12 cellular contexts compared by ENCODE assay signal in genomic region chr9:93136011-93136440, GRCh38. TPM values are rescaled to one million over a fixed set of nuclear protein-coding genes. Genes with fewer than 3 reads are reported as not detected.
DNase-seq lines count a peak whose midpoint lies in the region; ATAC-seq, FAIRE-seq and TF ChIP-seq lines count a peak whose summit lies in the region.
"Had no signal": no experiment of that assay in that cellular context is flagged by ENCODE, and none has a peak within 500 bp of the region (broad histone marks: within the 10 kb centered on the region; RNA-seq: fewer than 3 reads in every experiment).

No MANE protein-coding gene starts in this region.

- in situ Hi-C loops in mammary epithelial cell (cut with MboI; ENCODE audit: low sequenced_read_pairs in 2 of 2) = no loop called here

- peaks cover 21% of the 10 kb centered on the region for H3K4me1 Mint-ChIP-seq in MCF 10A (ENCODE audit: insufficient read depth, unreplicated experiment)

- TF ChIP-seq RAD21 in liver (IDR thresholded peaks at IDR 0.05) = no peak

- H3K27ac ChIP-seq in mammary epithelial cell (ENCODE audit: insufficient read depth, low read depth, low read length) (no peak overlapping the region), VCaP (peak overlapping the region; percentile 43; the same call in 1 of the 2 replicates), liver (ENCODE audit: low read depth in 1 of 2, low read length in 2 of 2) (peak overlapping the region in 1 of 2 donors; percentile 43), upper lobe of right lung (no peak overlapping the region)

- peaks cover 19% of the 10 kb centered on the region for H3K36me3 Mint-ChIP-seq in MCF 10A (ENCODE audit: insufficient read depth, unreplicated experiment)
- H3K36me3 Mint-ChIP-seq: WTC11 had no signal

- CTCF ChIA-PET in MCF 10A (lab: Yijun Ruan, JAX) (interaction anchor here (0.6 to 1.1 kb wide), 4 partner anchors 15 to 133 kb away, joined by 3 to 4 read pairs (median 4); no protein-coding TSS in a partner anchor), mammary epithelial cell (lab: Charles Lee; ENCODE audit: low non-redundant PET) (no interaction called here)

- peak overlapping the region; percentile 36 for H3K4me3 Mint-ChIP-seq in MCF 10A (ENCODE audit: unreplicated experiment)
- H3K4me3 Mint-ChIP-seq: WTC11 had no signal

- H4K20me1 ChIP-seq in mammary epithelial cell (ENCODE audit: insufficient read depth, low read length) = no peaks in the 10 kb centered on the region

- H3K9me3 ChIP-seq in mammary epithelial cell (replicated peaks; ENCODE audit: insufficient read depth, low read length) (no peaks in the 10 kb centered on the region), liver (ENCODE audit: control insufficient read depth in 4 of 4, low read length in 3 of 4) (peaks cover 0 to 2% (median 0%) of the 10 kb centered on the region in 4 donors), upper lobe of right lung (no peaks in the 10 kb centered on the region)

- H3K36me3 ChIP-seq in mammary epithelial cell (ENCODE audit: insufficient read depth, low read length) (no peaks in the 10 kb centered on the region), liver (ENCODE audit: control insufficient read depth in 4 of 4, insufficient read depth in 3 of 4, low read depth in 1 of 4, low read length in 3 of 4) (no peaks in the 10 kb centered on the region), upper lobe of right lung (no peaks in the 10 kb centered on the region)

- 93% methylated on average over 7 of the region's 11 CpGs for WGBS in mammary epithelial cell (ENCODE audit: low coverage, missing lambda C conversion rate)
- WGBS in liver = 23% methylated on average over 11 of the region's 11 CpGs

- peaks cover 26% of the 10 kb centered on the region for H3K79me2 ChIP-seq in mammary epithelial cell (ENCODE audit: insufficient read depth, low read length)

- no peak overlapping the region for H3K4me3 ChIP-seq in mammary epithelial cell (replicated peaks in 1 of 3; ENCODE audit: insufficient read depth in 1 of 3, low read depth in 2 of 3, low read length in 3 of 3)
- H3K4me3 ChIP-seq in liver (ENCODE audit: low read depth in 1 of 3, low read length in 3 of 3) = no peak overlapping the region
- no peak overlapping the region for H3K4me3 ChIP-seq in upper lobe of right lung

- POLR2A ChIA-PET in MCF 10A (lab: Yijun Ruan, JAX) = interaction anchor here (6.4 kb wide), 1 partner anchor 17 kb away, joined by 49 read pairs; no protein-coding TSS in a partner anchor

- no peak overlapping the region for H2AFZ ChIP-seq in mammary epithelial cell (ENCODE audit: low read depth, low read length)

- no peak overlapping the region for H3K4me2 ChIP-seq in mammary epithelial cell (ENCODE audit: insufficient read depth, low read depth, low read length)

- H3K9ac ChIP-seq in mammary epithelial cell (ENCODE audit: insufficient read depth, low read length) (no peak overlapping the region), liver (ENCODE audit: low read depth in 1 of 2, low read length in 2 of 2) (no peak overlapping the region)

- H3K27me3 ChIP-seq in mammary epithelial cell (ENCODE audit: insufficient read depth, low read length) (no peaks in the 10 kb centered on the region), liver (ENCODE audit: control insufficient read depth in 4 of 4, insufficient read depth in 4 of 4, low read length in 3 of 4) (no peaks in the 10 kb centered on the region), upper lobe of right lung (no peaks in the 10 kb centered on the region)

- peaks cover 48% of the 10 kb centered on the region for H3K4me1 ChIP-seq in mammary epithelial cell (ENCODE audit: insufficient read depth, low read length)
- H3K4me1 ChIP-seq in liver (ENCODE audit: control insufficient read depth in 4 of 4, insufficient read depth in 4 of 4, low read length in 3 of 4) = peaks cover 13 to 41% (median 29%) of the 10 kb centered on the region in 4 donors
- H3K4me1 ChIP-seq in upper lobe of right lung = peaks cover 34% of the 10 kb centered on the region

- dilution Hi-C loops in mammary epithelial cell (cut with HindIII; ENCODE audit: low sequenced_read_pairs) = no loop called here

- intact Hi-C loops in MCF 10A (cut with micrococcal nuclease) (loop anchor here (10.0 kb wide), 1 partner anchor 181 kb away; no protein-coding TSS in a partner anchor), mammary epithelial cell (cut with micrococcal nuclease) (no loop called here), upper lobe of right lung (cut with DNase I) (no loop called here)

- BruUV-seq in MCF 10A (replicated peaks; lab: Mats Ljungman, UMichigan) (no TSS peak), mammary epithelial cell (replicated peaks; lab: Mats Ljungman, UMichigan) (no TSS peak)

- H3K27ac Mint-ChIP-seq in MCF 10A (ENCODE audit: low read depth, unreplicated experiment) = no peak overlapping the region
- H3K27ac Mint-ChIP-seq: WTC11 had no signal

- H3K27me3 Mint-ChIP-seq in MCF 10A (ENCODE audit: insufficient read depth, unreplicated experiment) = no peaks in the 10 kb centered on the region

- no peaks in the 10 kb centered on the region for H3K9me3 Mint-ChIP-seq in MCF 10A (ENCODE audit: unreplicated experiment)

- ATAC-seq in upper lobe of right lung (peak; percentile 4), GM18867 (IDR thresholded peaks at IDR 0.05; ENCODE audit: unreplicated experiment) (no peak)
- ATAC-seq: WTC11 had no signal

- DNase-seq in MCF 10A (ENCODE audit: unreplicated experiment) = peak; percentile 55
- DNase-seq in mammary epithelial cell = no peak
- no peak for DNase-seq in upper lobe of right lung
- no peak for DNase-seq in NOMO-1 treated with DMSO at 0.1 percent for 48 hours (lab: John Stamatoyannopoulos, UW; ENCODE audit: unreplicated experiment)
- no peak for DNase-seq in RCC 7860 (ENCODE audit: low spot score)
- DNase-seq: NCI-H2227 treated with DMSO at 0.1 percent for 48 hours, small intestine had no signal

- TF ChIP-seq CTCF in MCF 10A (IDR thresholded peaks at IDR 0.05; ENCODE audit: unreplicated experiment) (no peak), mammary epithelial cell (conservative IDR thresholded peaks at IDR 0.05 in 1 of 2, IDR thresholded peaks at IDR 0.05 in 1 of 2; ENCODE audit: extremely low read depth in 1 of 2, insufficient read depth in 1 of 2, low read depth in 1 of 2, low read length in 2 of 2) (no peak), VCaP (conservative IDR thresholded peaks at IDR 0.05) (no peak), liver (IDR thresholded peaks at IDR 0.05; ENCODE audit: low read depth, low read length, missing input control) (no peak), upper lobe of right lung (IDR thresholded peaks at IDR 0.05) (no peak)

- no peak for FAIRE-seq in RCC 7860 (lab: Jason Lieb, UNC)
- FAIRE-seq: D721Med, small intestine had no signal

TF ChIP-seq in liver, 16 proteins besides CTCF, POLR2A, EP300 and RAD21:
- peak; percentile 78 for TF ChIP-seq FOXA2 (IDR thresholded peaks at IDR 0.05)
- peak in 1 of 2 donors; percentile 28 for TF ChIP-seq RXRA (IDR thresholded peaks at IDR 0.05)
- TF ChIP-seq FOXA1 (IDR thresholded peaks at IDR 0.05) = peak; percentile 80
- no peak for TF ChIP-seq ATF3 (IDR thresholded peaks at IDR 0.05)
- TF ChIP-seq SP1 (IDR thresholded peaks at IDR 0.05) = peak; percentile 31
- TF ChIP-seq GABPA (IDR thresholded peaks at IDR 0.05 in 1 of 2, conservative IDR thresholded peaks at IDR 0.05 in 1 of 2) = no peak
- no peak for TF ChIP-seq REST (IDR thresholded peaks at IDR 0.05)

RNA-seq across cellular contexts. Expression of gene NINJ1, which starts 2.0 kb away (rescaled TPM):
- total RNA-seq in MCF 10A (2022) (51.0 and 64.7 TPM in 2 replicates), mammary epithelial cell (10 to 100 TPM; 50.2 to 92.2 TPM), liver (10 to 100 TPM; 31.2 to 40.0 TPM), upper lobe of right lung (53.2 TPM)
- polyA plus RNA-seq in mammary epithelial cell (48.5 TPM), liver (10 to 100 TPM; 70.4 to 72.1 TPM)
- polyA minus RNA-seq in mammary epithelial cell = 69.2 TPM

RNA-seq across cellular contexts. Expression of gene CARD19, which starts 40.0 kb away (rescaled TPM):
- total RNA-seq in MCF 10A (2022) (34.4 and 36.6 TPM in 2 replicates), mammary epithelial cell (10 to 100 TPM; 56.1 to 68.8 TPM), liver (10 to 100 TPM; 13.0 to 15.5 TPM), upper lobe of right lung (31.8 TPM)
- polyA plus RNA-seq in mammary epithelial cell (77.6 TPM), liver (10 to 100 TPM; 17.2 to 18.2 TPM)
- 10.8 TPM for polyA minus RNA-seq in mammary epithelial cell

RNA-seq across cellular contexts. Expression of gene WNK2, which starts 47.9 kb away (rescaled TPM):
- total RNA-seq in MCF 10A (2022) = 0.07 and 0.29 TPM in 2 replicates
- total RNA-seq in mammary epithelial cell = 10 to 100 TPM in 1 of 2 donors, under 1 TPM in 1; 0.49 to 12.8 TPM
- polyA plus RNA-seq in mammary epithelial cell = 0.01 TPM
- polyA minus RNA-seq in mammary epithelial cell = not detected
- total RNA-seq in liver = 1 to 10 TPM; 2.7 to 4.4 TPM
- under 1 TPM; 0.65 to 0.72 TPM for polyA plus RNA-seq in liver
- total RNA-seq in upper lobe of right lung = 0.35 TPM
